ENCODE assay signal across 1 cellular context in the genomic region with DNA sequence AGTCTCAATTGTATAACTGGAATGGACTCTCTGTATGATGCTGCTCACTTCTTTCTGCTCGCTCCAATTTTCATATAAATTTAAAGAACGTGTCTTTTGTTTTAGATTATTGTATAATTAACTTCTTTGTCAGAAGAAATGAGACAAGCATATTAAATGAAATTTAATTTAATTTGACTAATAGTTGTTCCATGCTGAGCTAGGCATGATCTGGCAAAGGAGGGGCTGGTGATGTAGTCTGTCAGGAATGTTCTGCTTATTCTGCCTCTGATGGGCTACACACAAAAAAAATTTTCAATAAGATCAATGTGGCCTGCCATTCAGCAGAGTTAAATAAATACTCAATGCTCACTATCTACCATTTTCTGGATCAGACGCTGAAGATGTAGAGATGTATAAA.
TF ChIP-seq lines count a peak whose summit lies in the region.

No MANE protein-coding gene starts in this region.

TF ChIP-seq in HCT116, 20 proteins besides CTCF, POLR2A, EP300 and RAD21:
- TF ChIP-seq FOSL1 (IDR thresholded peaks at IDR 0.05; ENCODE audit: low read depth) (peak; percentile 24; the same call in 1 of the 2 replicates), SRF (IDR thresholded peaks at IDR 0.05; ENCODE audit: low read depth) (no peak)
